Comparison of ENCODE assay signal across 20 cellular contexts in genomic region chr21:44510109-44510507, GRCh38. TPM values are rescaled to one million over a fixed set of nuclear protein-coding genes. Genes with fewer than 3 reads are reported as not detected.
A peak's percentile ranks its signal among the peaks of the same experiment; 100 is the strongest.
DNase-seq lines count a peak whose midpoint lies in the region; ATAC-seq and TF ChIP-seq lines count a peak whose summit lies in the region.
"Had no signal": no experiment of that assay in that cellular context is flagged by ENCODE, and none has a peak within 500 bp of the region (broad histone marks: within the 10 kb centered on the region; RNA-seq: fewer than 3 reads in every experiment).

No MANE protein-coding gene starts in this region.

- no peaks in the 10 kb centered on the region for H3K36me3 Mint-ChIP-seq in glutamatergic neuron (ENCODE audit: unreplicated experiment)
- H3K36me3 Mint-ChIP-seq: CD4-positive, CD25-positive, alpha-beta regulatory T cell; immature natural killer cell had no signal

- H3K36me3 ChIP-seq in OCI-LY3 (replicated peaks; ENCODE audit: low read depth, low read length) (no peaks in the 10 kb centered on the region), suprapubic skin (no peaks in the 10 kb centered on the region)
- H3K36me3 ChIP-seq: brain microvascular endothelial cell, esophagus muscularis mucosa, stomach, tibial nerve had no signal

- H4K20me1 ChIP-seq in OCI-LY3 (ENCODE audit: insufficient read depth, low read length) = no peaks in the 10 kb centered on the region

- H3K4me3 Mint-ChIP-seq in stimulated activated naive CD8-positive, alpha-beta T cell treated with anti-CD3 and anti-CD28 coated beads, Interleukin-15, amount 100 ng/mL, for 72 hours = peak overlapping the region in 1 of 2 donors; percentile 37
- H3K4me3 Mint-ChIP-seq in glutamatergic neuron (ENCODE audit: unreplicated experiment) = no peak overlapping the region
- H3K4me3 Mint-ChIP-seq: immature natural killer cell had no signal

- ATAC-seq in stimulated activated naive CD8-positive, alpha-beta T cell treated with anti-CD3 and anti-CD28 coated beads, Interleukin-15, amount 100 ng/mL, for 72 hours = peak; percentile 13
- no peak for ATAC-seq in stimulated activated naive CD8-positive, alpha-beta T cell treated with anti-CD3 and anti-CD28 coated beads, Interleukin-15, Interleukin-2, amounts not matched to agents 100 U/mL and 50 U/mL, for 24 hours
- no peak for ATAC-seq in GM19035 (IDR thresholded peaks at IDR 0.05; ENCODE audit: unreplicated experiment)
- ATAC-seq in GM21723 (IDR thresholded peaks at IDR 0.05; ENCODE audit: unreplicated experiment) = no peak

- H3K27me3 ChIP-seq in OCI-LY3 (ENCODE audit: low read depth, low read length) (no peaks in the 10 kb centered on the region; the same call in none of the 2 replicates), suprapubic skin (peaks cover 44% of the 10 kb centered on the region)

- H3K79me2 ChIP-seq in OCI-LY3 (ENCODE audit: low read length) = no peaks in the 10 kb centered on the region

- peak overlapping the region; percentile 82 for H3K4me2 ChIP-seq in OCI-LY3 (ENCODE audit: low read length)

- H2AFZ ChIP-seq in OCI-LY3 (ENCODE audit: low read depth, low read length) = peak overlapping the region; percentile 74

- no peaks in the 10 kb centered on the region for H3K27me3 Mint-ChIP-seq in stimulated activated naive CD8-positive, alpha-beta T cell treated with anti-CD3 and anti-CD28 coated beads, Interleukin-15, amount 100 ng/mL, for 72 hours
- peaks cover 4% of the 10 kb centered on the region for H3K27me3 Mint-ChIP-seq in glutamatergic neuron (ENCODE audit: unreplicated experiment)
- H3K27me3 Mint-ChIP-seq: CD4-positive, CD25-positive, alpha-beta regulatory T cell had no signal

- H3K4me3 ChIP-seq in OCI-LY3 (ENCODE audit: low read length) (peak overlapping the region; percentile 65), suprapubic skin (peak overlapping the region; percentile 12)
- H3K4me3 ChIP-seq: tibial nerve had no signal

- no peaks in the 10 kb centered on the region for H3K9me3 ChIP-seq in OCI-LY3 (ENCODE audit: insufficient read depth, low read length)
- no peaks in the 10 kb centered on the region for H3K9me3 ChIP-seq in suprapubic skin
- H3K9me3 ChIP-seq: esophagus muscularis mucosa, stomach, tibial nerve had no signal

- H3K27ac ChIP-seq in OCI-LY3 (ENCODE audit: low read length) = no peak overlapping the region
- no peak overlapping the region for H3K27ac ChIP-seq in suprapubic skin
- H3K27ac ChIP-seq: brain microvascular endothelial cell, esophagus muscularis mucosa, stomach, tibial nerve had no signal

- TF ChIP-seq CTCF in OCI-LY3 (IDR thresholded peaks at IDR 0.05; ENCODE audit: low read depth, low read length) (no peak), glutamatergic neuron (IDR thresholded peaks at IDR 0.05; ENCODE audit: partially characterized antibody, unreplicated experiment) (no peak), suprapubic skin (IDR thresholded peaks at IDR 0.05) (no peak)

- peaks cover 18% of the 10 kb centered on the region for H3K4me1 Mint-ChIP-seq in stimulated activated naive CD8-positive, alpha-beta T cell treated with anti-CD3 and anti-CD28 coated beads, Interleukin-15, amount 100 ng/mL, for 72 hours
- no peaks in the 10 kb centered on the region for H3K4me1 Mint-ChIP-seq in glutamatergic neuron (ENCODE audit: low read depth, unreplicated experiment)
- H3K4me1 Mint-ChIP-seq: CD4-positive, CD25-positive, alpha-beta regulatory T cell; nephron had no signal

- no peak for DNase-seq in stimulated activated naive CD8-positive, alpha-beta T cell treated with anti-CD3 and anti-CD28 coated beads, Interleukin-15, amount 100 ng/mL, for 72 hours
- no peak for DNase-seq in stimulated activated naive CD8-positive, alpha-beta T cell treated with anti-CD3 and anti-CD28 coated beads, Interleukin-15, Interleukin-2, amounts not matched to agents 100 U/mL and 50 U/mL, for 24 hours
- DNase-seq in glutamatergic neuron = peak; percentile 2
- DNase-seq in suprapubic skin (ENCODE audit: low spot score in 2 of 2) = no peak
- DNase-seq in epidermal melanocyte (ENCODE audit: insufficient read length, low spot score) = no peak
- DNase-seq: foreskin melanocyte had no signal

- no peaks in the 10 kb centered on the region for H3K9me3 Mint-ChIP-seq in stimulated activated naive CD8-positive, alpha-beta T cell treated with anti-CD3 and anti-CD28 coated beads, Interleukin-15, amount 100 ng/mL, for 72 hours
- H3K9me3 Mint-ChIP-seq in glutamatergic neuron (ENCODE audit: unreplicated experiment) = no peaks in the 10 kb centered on the region
- H3K9me3 Mint-ChIP-seq: activated T-cell treated with anti-CD3 and anti-CD28 coated beads, Interleukin-2, amount 50 U/mL, for 4 hours; immature natural killer cell; nephron had no signal

- H3K27ac Mint-ChIP-seq in stimulated activated naive CD8-positive, alpha-beta T cell treated with anti-CD3 and anti-CD28 coated beads, Interleukin-15, amount 100 ng/mL, for 72 hours = peak overlapping the region in 1 of 2 donors; percentile 54
- no peak overlapping the region for H3K27ac Mint-ChIP-seq in glutamatergic neuron (ENCODE audit: unreplicated experiment)
- H3K27ac Mint-ChIP-seq: CD4-positive, CD25-positive, alpha-beta regulatory T cell; immature natural killer cell; nephron had no signal

- peaks cover 3% of the 10 kb centered on the region; the same call in 1 of the 2 replicates for H3K4me1 ChIP-seq in OCI-LY3 (ENCODE audit: low read length)
- peaks cover 19% of the 10 kb centered on the region for H3K4me1 ChIP-seq in suprapubic skin

- no peak for TF ChIP-seq POLR2A in suprapubic skin (IDR thresholded peaks at IDR 0.05)

- 10% methylated on average over 2 of the region's 18 CpGs for WGBS in suprapubic skin

- TF ChIP-seq EP300 in suprapubic skin (IDR thresholded peaks at IDR 0.05) = no peak

- H3K9ac ChIP-seq in OCI-LY3 (ENCODE audit: low read length) = no peak overlapping the region

RNA-seq across cellular contexts. Expression of gene KRTAP10-1, which starts 29.9 kb away (rescaled TPM):
- total RNA-seq in glutamatergic neuron (ENCODE audit: unreplicated experiment) = not detected
- 1 to 10 TPM in 2 of 4 donors, under 1 TPM in 1, not detected in 1; 0.83 to 8.5 (median 2.6) TPM for total RNA-seq in suprapubic skin
- total RNA-seq: activated T-cell treated with anti-CD3 and anti-CD28 coated beads, Interleukin-2, amount 50 U/mL, for 4 hours; CD4-positive, CD25-positive, alpha-beta regulatory T cell; esophagus muscularis mucosa; H4; liver; sciatic nerve; stomach; tibial nerve had no signal

RNA-seq across cellular contexts. Expression of gene KRTAP10-2, which starts 41.2 kb away (rescaled TPM):
- total RNA-seq in glutamatergic neuron (ENCODE audit: unreplicated experiment) (not detected), suprapubic skin (10 to 100 TPM in 2 of 4 donors, under 1 TPM in 1, not detected in 1; 0.76 to 11.1 (median 10.1) TPM)
- total RNA-seq: activated T-cell treated with anti-CD3 and anti-CD28 coated beads, Interleukin-2, amount 50 U/mL, for 4 hours; CD4-positive, CD25-positive, alpha-beta regulatory T cell; esophagus muscularis mucosa; H4; liver; sciatic nerve; stomach; tibial nerve had no signal

RNA-seq across cellular contexts. Expression of gene KRTAP10-3, which starts 48.5 kb away (rescaled TPM):
- total RNA-seq in glutamatergic neuron (ENCODE audit: unreplicated experiment) (not detected), suprapubic skin (1 to 10 TPM in 3 of 4 donors, not detected in 1; 1.1 to 5.8 (median 3.3) TPM)
- total RNA-seq: activated T-cell treated with anti-CD3 and anti-CD28 coated beads, Interleukin-2, amount 50 U/mL, for 4 hours; CD4-positive, CD25-positive, alpha-beta regulatory T cell; esophagus muscularis mucosa; H4; liver; sciatic nerve; stomach; tibial nerve had no signal

RNA-seq across cellular contexts. Expression of gene LRRC3, which starts 54.8 kb away (rescaled TPM):
- total RNA-seq in glutamatergic neuron (ENCODE audit: unreplicated experiment) (5.8 TPM), suprapubic skin (1 to 10 TPM; 3.9 to 6.2 (median 4.7) TPM)
